Comparison of ENCODE assay signal across 15 cellular contexts in genomic region chr20:47809161-47809560, GRCh38.
"Had no signal": no experiment of that assay in that cellular context is flagged by ENCODE, and none has a peak within 500 bp of the region (broad histone marks: within the 10 kb centered on the region; RNA-seq: fewer than 3 reads in every experiment).

No MANE protein-coding gene starts in this region.

- H3K36me3 ChIP-seq: left lung, right atrium auricular region, tibial nerve had no signal

- H3K27ac ChIP-seq: body of pancreas, left lung, right atrium auricular region, tibial nerve had no signal

- H3K4me3 ChIP-seq: body of pancreas, left lung, right atrium auricular region, tibial nerve had no signal

- DNase-seq: activated CD4-positive, alpha-beta T cell treated with anti-CD3 and anti-CD28 coated beads, Interleukin-2, amount 50 U/mL, for 1 hour; activated CD8-positive, alpha-beta memory T cell treated with anti-CD3 and anti-CD28 coated beads for 24 hours; activated naive CD8-positive, alpha-beta T cell treated with anti-CD3 and anti-CD28 coated beads for 36 hours; amygdala; body of pancreas; cortex of kidney; effector CD4-positive, alpha-beta T cell; left lung; nucleus accumbens; stimulated activated CD4-positive, alpha-beta T cell treated with anti-CD3 and anti-CD28 coated beads, Interleukin-15, amount 100 ng/mL, for 24 hours; stimulated activated CD4-positive, alpha-beta T cell treated with anti-CD3 and anti-CD28 coated beads, Interleukin-4, amount 100 ng/mL, for 1 hour; stimulated activated naive B cell treated with anti-CD40 and anti-IgM and Interleukin-4, amounts not matched to agents 10 μg/mL and 1 μg/mL and 100 μg/mL, for 72 hours had no signal

- ATAC-seq: body of pancreas; left lung; natural killer cell treated with Interleukin-12 subunit alpha and Interleukin-12 subunit beta and Interleukin-15 and Interleukin-18, amount 100 ng/mL, for 72 hours; stimulated activated naive B cell treated with anti-CD40 and anti-IgM and Interleukin-4, amounts not matched to agents 10 μg/mL and 1 μg/mL and 100 μg/mL, for 72 hours had no signal

- H3K4me1 ChIP-seq: body of pancreas, left lung, right atrium auricular region had no signal

- H3K27me3 ChIP-seq: body of pancreas had no signal

- H3K9me3 ChIP-seq: body of pancreas had no signal
